ENCODE assay signal across 2 cellular contexts in the genomic region with DNA sequence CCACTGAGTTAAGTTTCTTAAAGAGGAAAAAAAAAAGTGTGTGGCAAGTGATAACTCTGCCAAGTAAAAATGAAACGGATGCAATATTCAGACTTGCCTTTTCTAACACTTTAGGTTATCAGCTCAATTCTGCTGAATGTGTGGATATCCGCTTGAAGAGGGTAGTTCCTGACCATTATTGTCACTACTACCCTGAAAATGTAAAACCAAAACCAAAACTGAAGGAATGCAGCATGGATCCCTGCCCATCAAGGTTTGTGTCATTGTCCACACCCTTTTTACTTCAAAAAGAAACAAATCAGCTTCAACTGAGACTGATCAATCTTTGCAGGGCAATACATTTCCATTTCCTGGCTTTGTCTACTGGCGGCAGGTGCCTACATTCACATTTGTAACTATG.
TF ChIP-seq lines count a peak whose summit lies in the region.

No MANE protein-coding gene starts in this region.

TF ChIP-seq in liver, 16 proteins besides CTCF, POLR2A, EP300 and RAD21:
- TF ChIP-seq GABPA (IDR thresholded peaks at IDR 0.05 in 1 of 2, conservative IDR thresholded peaks at IDR 0.05 in 1 of 2) (no peak), SP1 (IDR thresholded peaks at IDR 0.05) (no peak)
- TF ChIP-seq, protein P1, sequence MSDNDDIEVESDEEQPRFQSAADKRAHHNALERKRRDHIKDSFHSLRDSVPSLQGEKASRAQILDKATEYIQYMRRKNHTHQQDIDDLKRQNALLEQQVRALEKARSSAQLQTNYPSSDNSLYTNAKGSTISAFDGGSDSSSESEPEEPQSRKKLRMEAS (IDR thresholded peaks at IDR 0.05) = peak; percentile 17
- TF ChIP-seq, protein P2, sequence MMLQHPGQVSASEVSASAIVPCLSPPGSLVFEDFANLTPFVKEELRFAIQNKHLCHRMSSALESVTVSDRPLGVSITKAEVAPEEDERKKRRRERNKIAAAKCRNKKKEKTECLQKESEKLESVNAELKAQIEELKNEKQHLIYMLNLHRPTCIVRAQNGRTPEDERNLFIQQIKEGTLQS (IDR thresholded peaks at IDR 0.05) = no peak

TF ChIP-seq in HepG2, 621 proteins besides CTCF, POLR2A, EP300 and RAD21:
- TF ChIP-seq ZKSCAN8 (CRISPR knock-in tag; IDR thresholded peaks at IDR 0.05; ENCODE audit: borderline replicate concordance) (no peak), PRPF4 (IDR thresholded peaks at IDR 0.05; ENCODE audit: low read depth, low read length, poor library complexity, severe bottlenecking) (no peak), NCOA1 (CRISPR knock-in tag; IDR thresholded peaks at IDR 0.05) (no peak), ZSCAN21 (CRISPR knock-in tag; IDR thresholded peaks at IDR 0.05; ENCODE audit: borderline replicate concordance) (no peak), FOSL1 (CRISPR knock-in tag; IDR thresholded peaks at IDR 0.05; ENCODE audit: borderline replicate concordance) (no peak), SNAI1 (CRISPR knock-in tag; IDR thresholded peaks at IDR 0.05; ENCODE audit: borderline replicate concordance) (no peak), KAT2B (IDR thresholded peaks at IDR 0.05; ENCODE audit: borderline replicate concordance, low read depth, low read length) (no peak), AKAP8 (CRISPR knock-in tag; IDR thresholded peaks at IDR 0.05) (no peak), ZNF713 (CRISPR knock-in tag; IDR thresholded peaks at IDR 0.05) (no peak), REL (CRISPR knock-in tag; conservative IDR thresholded peaks at IDR 0.05) (no peak), RFX1 (IDR thresholded peaks at IDR 0.05) (no peak)
- TF ChIP-seq, protein P3, sequence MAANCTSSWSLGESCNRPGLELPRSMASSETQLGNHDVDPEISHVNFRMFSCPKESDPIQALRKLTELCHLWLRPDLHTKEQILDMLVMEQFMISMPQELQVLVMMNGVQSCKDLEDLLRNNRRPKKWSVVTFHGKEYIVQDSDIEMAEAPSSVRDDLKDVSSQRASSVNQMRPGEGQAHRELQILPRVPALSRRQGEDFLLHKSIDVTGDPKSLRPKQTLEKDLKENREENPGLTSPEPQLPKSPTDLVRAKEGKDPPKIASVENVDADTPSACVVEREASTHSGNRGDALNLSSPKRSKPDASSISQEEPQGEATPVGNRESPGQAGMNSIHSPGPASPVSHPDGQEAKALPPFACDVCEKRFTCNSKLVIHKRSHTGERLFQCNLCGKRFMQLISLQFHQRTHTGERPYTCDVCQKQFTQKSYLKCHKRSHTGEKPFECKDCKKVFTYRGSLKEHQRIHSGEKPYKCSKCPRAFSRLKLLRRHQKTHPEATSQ (CRISPR knock-in tag; IDR thresholded peaks at IDR 0.05; ENCODE audit: borderline replicate concordance) = no peak
